29 cellular contexts compared by ENCODE assay signal in the genomic region with DNA sequence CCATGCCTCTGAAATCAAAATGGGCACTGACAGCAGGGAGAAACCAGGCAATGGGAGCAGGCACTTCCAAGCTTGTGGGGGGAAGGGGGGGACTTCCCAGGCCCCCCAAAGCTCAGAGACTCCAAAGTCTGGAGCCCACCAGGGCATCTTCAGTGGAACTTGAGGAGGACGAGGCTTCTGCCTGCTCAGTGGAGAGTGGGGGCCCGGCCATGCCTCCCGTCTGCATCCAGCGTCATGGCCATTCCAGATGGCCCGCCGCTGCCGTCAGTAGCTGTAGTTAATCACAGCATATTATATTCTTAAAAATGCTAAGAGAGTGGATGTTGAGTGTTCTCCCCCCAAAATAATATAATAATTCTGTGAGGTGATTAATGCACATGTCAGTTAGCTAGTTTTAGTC.
"Had no signal": no experiment of that assay in that cellular context is flagged by ENCODE, and none has a peak within 500 bp of the region (broad histone marks: within the 10 kb centered on the region; RNA-seq: fewer than 3 reads in every experiment).

No MANE protein-coding gene starts in this region.

- H3K9me3 ChIP-seq: testis, thoracic aorta, thyroid gland, upper lobe of right lung, uterus, vagina had no signal

- H3K4me1 Mint-ChIP-seq: stimulated activated effector memory CD8-positive, alpha-beta T cell treated with anti-CD3 and anti-CD28 coated beads, Interleukin-12 subunit alpha, Interleukin-12 subunit beta, amount 100 ng/mL, for 72 hours; stimulated activated memory B cell treated with anti-CD40 and anti-IgM and Interleukin-4, amounts not matched to agents 10 μg/mL and 1 μg/mL and 100 μg/mL, for 72 hours; stimulated activated naive B cell treated with anti-CD40 and anti-IgM and Interleukin-4, amounts not matched to agents 10 μg/mL and 1 μg/mL and 100 μg/mL, for 72 hours; stimulated activated naive CD8-positive, alpha-beta T cell treated with anti-CD3 and anti-CD28 coated beads, Interleukin-15, amount 100 ng/mL, for 72 hours had no signal

- H3K36me3 Mint-ChIP-seq: stimulated activated effector memory CD8-positive, alpha-beta T cell treated with anti-CD3 and anti-CD28 coated beads, Interleukin-12 subunit alpha, Interleukin-12 subunit beta, amount 100 ng/mL, for 72 hours; stimulated activated memory B cell treated with anti-CD40 and anti-IgM and Interleukin-4, amounts not matched to agents 10 μg/mL and 1 μg/mL and 100 μg/mL, for 72 hours; stimulated activated naive B cell treated with anti-CD40 and anti-IgM and Interleukin-4, amounts not matched to agents 10 μg/mL and 1 μg/mL and 100 μg/mL, for 72 hours; type B pancreatic cell had no signal

- H3K27ac ChIP-seq: stomach, suprapubic skin, testis, thoracic aorta, thyroid gland, tibial artery, tibial nerve, transverse colon, upper lobe of left lung, upper lobe of right lung, uterus, vagina had no signal

- DNase-seq: stimulated activated CD4-positive, alpha-beta T cell treated with anti-CD3 and anti-CD28 coated beads, Interleukin-2, amount 100 ng/mL, for 48 hours; stimulated activated CD4-positive, alpha-beta T cell treated with anti-CD3 and anti-CD28 coated beads, Interleukin-4, amount 100 ng/mL, for 1 hour; stimulated activated CD4-positive, alpha-beta T cell treated with anti-CD3 and anti-CD28 coated beads, Interleukin-4, amount 100 ng/mL, for 24 hours; stimulated activated CD4-positive, alpha-beta T cell treated with anti-CD3 and anti-CD28 coated beads, Interleukin-4, amount 100 ng/mL, for 4 hours; stimulated activated CD8-positive, alpha-beta memory T cell treated with anti-CD3 and anti-CD28 coated beads, Interleukin-4, amount 100 ng/mL, for 48 hours; stimulated activated naive B cell treated with anti-CD40 and anti-IgM and Interleukin-4, amounts not matched to agents 10 μg/mL and 1 μg/mL and 100 μg/mL, for 72 hours; stimulated activated naive CD4-positive, alpha-beta T cell; stimulated activated naive CD4-positive, alpha-beta T cell treated with Interleukin-2 at 50 U/mL for 16 hours; stimulated activated naive CD8-positive, alpha-beta T cell treated with anti-CD3 and anti-CD28 coated beads, Interleukin-15, amount 100 ng/mL, for 72 hours; stimulated activated naive CD8-positive, alpha-beta T cell treated with anti-CD3 and anti-CD28 coated beads, Interleukin-15, Interleukin-2, amounts not matched to agents 100 U/mL and 50 U/mL, for 24 hours; stomach; substantia nigra; testis; thyroid gland; tibial artery; transverse colon; trophoblast cell; upper lobe of right lung; uterus had no signal

- H3K4me3 ChIP-seq: stomach, suprapubic skin, testis, thoracic aorta, thyroid gland, tibial artery, tibial nerve, transverse colon, upper lobe of left lung, upper lobe of right lung, uterus, vagina had no signal

- H3K27me3 Mint-ChIP-seq: stimulated activated memory B cell treated with anti-CD40 and anti-IgM and Interleukin-4, amounts not matched to agents 10 μg/mL and 1 μg/mL and 100 μg/mL, for 72 hours; stimulated activated naive B cell treated with anti-CD40 and anti-IgM and Interleukin-4, amounts not matched to agents 10 μg/mL and 1 μg/mL and 100 μg/mL, for 72 hours; stimulated activated naive CD8-positive, alpha-beta T cell treated with anti-CD3 and anti-CD28 coated beads, Interleukin-15, amount 100 ng/mL, for 72 hours; stimulated activated naive CD8-positive, alpha-beta T cell treated with anti-CD3 and anti-CD28 coated beads, Interleukin-15, Interleukin-2, amounts not matched to agents 100 ng/mL and 50 ng/mL, for 24 hours; type B pancreatic cell had no signal

- H3K36me3 ChIP-seq: stomach, suprapubic skin, thoracic aorta, thyroid gland, tibial artery, tibial nerve, transverse colon, upper lobe of left lung, upper lobe of right lung, uterus, vagina had no signal

- FAIRE-seq: urothelium cell line had no signal

- H3K27me3 ChIP-seq: stomach, suprapubic skin, testis, thyroid gland, tibial artery, tibial nerve, transverse colon, upper lobe of left lung, upper lobe of right lung, uterus, vagina had no signal

- H3K4me3 Mint-ChIP-seq: stimulated activated effector memory CD8-positive, alpha-beta T cell treated with anti-CD3 and anti-CD28 coated beads, Interleukin-12 subunit alpha, Interleukin-12 subunit beta, amount 100 ng/mL, for 72 hours; stimulated activated memory B cell treated with anti-CD40 and anti-IgM and Interleukin-4, amounts not matched to agents 10 μg/mL and 1 μg/mL and 100 μg/mL, for 72 hours; stimulated activated naive B cell treated with anti-CD40 and anti-IgM and Interleukin-4, amounts not matched to agents 10 μg/mL and 1 μg/mL and 100 μg/mL, for 72 hours; stimulated activated naive CD8-positive, alpha-beta T cell treated with anti-CD3 and anti-CD28 coated beads, Interleukin-15, amount 100 ng/mL, for 72 hours; stimulated activated naive CD8-positive, alpha-beta T cell treated with anti-CD3 and anti-CD28 coated beads, Interleukin-15, Interleukin-2, amounts not matched to agents 100 ng/mL and 50 ng/mL, for 24 hours; type B pancreatic cell had no signal

- H3K27ac Mint-ChIP-seq: stimulated activated effector memory CD8-positive, alpha-beta T cell treated with anti-CD3 and anti-CD28 coated beads, Interleukin-12 subunit alpha, Interleukin-12 subunit beta, amount 100 ng/mL, for 72 hours; stimulated activated memory B cell treated with anti-CD40 and anti-IgM and Interleukin-4, amounts not matched to agents 10 μg/mL and 1 μg/mL and 100 μg/mL, for 72 hours; stimulated activated naive B cell treated with anti-CD40 and anti-IgM and Interleukin-4, amounts not matched to agents 10 μg/mL and 1 μg/mL and 100 μg/mL, for 72 hours; stimulated activated naive CD8-positive, alpha-beta T cell treated with anti-CD3 and anti-CD28 coated beads, Interleukin-15, amount 100 ng/mL, for 72 hours; stimulated activated naive CD8-positive, alpha-beta T cell treated with anti-CD3 and anti-CD28 coated beads, Interleukin-15, Interleukin-2, amounts not matched to agents 100 ng/mL and 50 ng/mL, for 24 hours; type B pancreatic cell had no signal

- ATAC-seq: stimulated activated memory B cell treated with anti-CD40 and anti-IgM and Interleukin-4, amounts not matched to agents 10 μg/mL and 1 μg/mL and 100 μg/mL, for 72 hours; stimulated activated naive B cell treated with anti-CD40 and anti-IgM and Interleukin-4, amounts not matched to agents 10 μg/mL and 1 μg/mL and 100 μg/mL, for 72 hours; stimulated activated naive CD8-positive, alpha-beta T cell treated with anti-CD3 and anti-CD28 coated beads, Interleukin-15, amount 100 ng/mL, for 72 hours; stimulated activated naive CD8-positive, alpha-beta T cell treated with anti-CD3 and anti-CD28 coated beads, Interleukin-15, Interleukin-2, amounts not matched to agents 100 U/mL and 50 U/mL, for 24 hours; upper lobe of right lung had no signal

- H3K4me1 ChIP-seq: stomach, suprapubic skin, testis, thyroid gland, tibial artery, tibial nerve, transverse colon, upper lobe of left lung, upper lobe of right lung, uterus, vagina had no signal
